12 cellular contexts compared by ENCODE assay signal in genomic region chr5:124393564-124394379, GRCh38.
"Had no signal": no experiment of that assay in that cellular context is flagged by ENCODE, and none has a peak within 500 bp of the region (broad histone marks: within the 10 kb centered on the region; RNA-seq: fewer than 3 reads in every experiment).

No MANE protein-coding gene starts in this region.

- H3K36me3 ChIP-seq: gastrocnemius medialis had no signal

- H3K27ac ChIP-seq: epithelial cell of prostate, gastrocnemius medialis, skin epidermis had no signal

- DNase-seq: activated CD4-positive, alpha-beta memory T cell treated with anti-CD3 and anti-CD28 coated beads, Interleukin-2, amount 10 ng/mL, durations not matched to agents 7 days and 5 days; activated CD4-positive, alpha-beta T cell treated with anti-CD3 and anti-CD28 coated beads for 36 hours; activated gamma-delta T cell; activated T-cell treated with anti-CD3 and anti-CD28 coated beads, Interleukin-2, amount 50 U/mL, for 72 hours; gastrocnemius medialis; naive B cell; stimulated activated CD4-positive, alpha-beta T cell treated with anti-CD3 and anti-CD28 coated beads, Interleukin-15, amount 100 ng/mL, for 24 hours; stimulated activated CD4-positive, alpha-beta T cell treated with anti-CD3 and anti-CD28 coated beads, Interleukin-4, amount 100 ng/mL, for 1 hour; stimulated activated naive CD4-positive, alpha-beta T cell had no signal

- H3K4me3 ChIP-seq: gastrocnemius medialis, lung, skin epidermis had no signal

- H3K9me3 ChIP-seq: gastrocnemius medialis had no signal

- H3K27me3 ChIP-seq: gastrocnemius medialis had no signal
